In the genomic region with DNA sequence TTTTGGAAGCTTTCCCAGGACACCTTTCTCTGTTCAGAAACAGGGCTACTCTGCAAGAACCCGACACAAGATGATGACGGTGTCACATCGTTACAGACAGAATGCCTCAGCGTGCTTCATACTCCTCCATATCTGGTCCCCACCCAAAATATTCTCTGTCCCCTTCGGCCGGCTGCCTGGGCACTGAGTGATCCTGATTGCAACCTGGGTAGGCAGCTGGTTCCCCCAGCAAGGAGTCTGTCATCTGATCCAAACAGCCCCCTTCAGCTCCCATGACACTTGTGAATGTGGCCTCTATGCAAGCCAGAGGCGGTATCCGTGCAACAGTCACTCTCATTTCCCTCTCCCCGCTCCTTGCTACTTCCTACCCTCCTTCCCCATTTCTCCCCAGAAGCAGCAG, we compare ENCODE assay signal across 32 cellular contexts.
"Had no signal": no experiment of that assay in that cellular context is flagged by ENCODE, and none has a peak within 500 bp of the region (broad histone marks: within the 10 kb centered on the region; RNA-seq: fewer than 3 reads in every experiment).

No MANE protein-coding gene starts in this region.

- H3K4me1 ChIP-seq: adrenal gland, body of pancreas, esophagus muscularis mucosa, foreskin keratinocyte, gastrocnemius medialis, heart right ventricle had no signal

- H3K9me3 Mint-ChIP-seq: activated B cell treated with CpG ODN at 0.5 μM for 24 hours; activated naive CD4-positive, alpha-beta T cell treated with anti-CD3 and anti-CD28 coated beads for 36 hours; activated naive CD4-positive, alpha-beta T cell treated with anti-CD3 and anti-CD28 coated beads, Interleukin-2, amount 50 U/mL, for 24 hours; activated naive CD8-positive, alpha-beta T cell treated with anti-CD3 and anti-CD28 coated beads for 36 hours; activated naive CD8-positive, alpha-beta T cell treated with anti-CD3 and anti-CD28 coated beads, Interleukin-2, amount 50 U/mL, for 24 hours; activated T-helper 1 cell treated with anti-CD3 and anti-CD28 coated beads, Interleukin-12 subunit alpha, Interleukin-12 subunit beta, Interleukin-2, Interleukin-4 antibody, amounts not matched to agents 30 ng/mL and 10 ng/mL and 1 ng/mL, durations not matched to agents 14 hours and 24 hours and 36 hours; activated T-helper 2 cell treated with anti-CD3 and anti-CD28 coated beads, Interferon-gamma antibody, Interleukin-2, Interleukin-4, amounts not matched to agents 10 μg/mL and 5 μg/mL and 100 μg/mL, durations not matched to agents 14 hours and 24 hours and 36 hours; effector memory CD8-positive, alpha-beta T cell; T-cell; T-helper 1 cell treated with Interleukin-12 subunit alpha and Interleukin-12 subunit beta and Interleukin-4 antibody, amounts not matched to agents 30 μg/mL and 1 μg/mL, for 36 hours had no signal

- H3K4me1 Mint-ChIP-seq: activated B cell treated with CpG ODN at 0.5 μM for 24 hours; activated naive CD4-positive, alpha-beta T cell treated with anti-CD3 and anti-CD28 coated beads, Interleukin-2, amount 50 U/mL, for 24 hours; activated naive CD8-positive, alpha-beta T cell treated with anti-CD3 and anti-CD28 coated beads for 36 hours; activated naive CD8-positive, alpha-beta T cell treated with anti-CD3 and anti-CD28 coated beads, Interleukin-2, amount 50 U/mL, for 24 hours; T-cell had no signal

- H3K9me3 ChIP-seq: adrenal gland, body of pancreas, esophagus muscularis mucosa, gastrocnemius medialis, heart right ventricle had no signal

- H3K36me3 ChIP-seq: adrenal gland, esophagus muscularis mucosa, gastrocnemius medialis, heart right ventricle, WERI-Rb-1 had no signal

- H3K27ac Mint-ChIP-seq: activated B cell treated with CpG ODN at 0.5 μM for 24 hours; activated naive CD4-positive, alpha-beta T cell treated with anti-CD3 and anti-CD28 coated beads for 36 hours; activated naive CD4-positive, alpha-beta T cell treated with anti-CD3 and anti-CD28 coated beads, Interleukin-2, amount 50 U/mL, for 24 hours; activated naive CD8-positive, alpha-beta T cell treated with anti-CD3 and anti-CD28 coated beads for 36 hours; activated naive CD8-positive, alpha-beta T cell treated with anti-CD3 and anti-CD28 coated beads, Interleukin-2, amount 50 U/mL, for 24 hours; activated T-helper 1 cell treated with anti-CD3 and anti-CD28 coated beads, Interleukin-12 subunit alpha, Interleukin-12 subunit beta, Interleukin-2, Interleukin-4 antibody, amounts not matched to agents 30 ng/mL and 10 ng/mL and 1 ng/mL, durations not matched to agents 14 hours and 24 hours and 36 hours; activated T-helper 2 cell treated with anti-CD3 and anti-CD28 coated beads, Interferon-gamma antibody, Interleukin-2, Interleukin-4, amounts not matched to agents 10 μg/mL and 5 μg/mL and 100 μg/mL, durations not matched to agents 14 hours and 24 hours and 36 hours; effector memory CD8-positive, alpha-beta T cell; T-cell; T-helper 1 cell treated with Interleukin-12 subunit alpha and Interleukin-12 subunit beta and Interleukin-4 antibody, amounts not matched to agents 30 μg/mL and 1 μg/mL, for 36 hours had no signal

- H3K36me3 Mint-ChIP-seq: activated naive CD4-positive, alpha-beta T cell treated with anti-CD3 and anti-CD28 coated beads, Interleukin-2, amount 50 U/mL, for 24 hours; activated naive CD8-positive, alpha-beta T cell treated with anti-CD3 and anti-CD28 coated beads for 36 hours; T-cell had no signal

- DNase-seq: activated B cell treated with CpG ODN at 0.5 μM for 24 hours; activated CD4-positive, alpha-beta T cell treated with anti-CD3 and anti-CD28 coated beads for 48 hours; activated CD4-positive, alpha-beta T cell treated with anti-CD3 and anti-CD28 coated beads, Interleukin-2, amount 50 U/mL, for 1 hour; activated CD4-positive, alpha-beta T cell treated with anti-CD3 and anti-CD28 coated beads, Interleukin-2, amount 50 U/mL, for 48 hours; activated CD8-positive, alpha-beta memory T cell treated with anti-CD3 and anti-CD28 coated beads, Interleukin-2, amount 50 U/mL, for 4 hours; activated naive CD4-positive, alpha-beta T cell treated with anti-CD3 and anti-CD28 coated beads for 36 hours; activated naive CD8-positive, alpha-beta T cell treated with anti-CD3 and anti-CD28 coated beads for 36 hours; activated naive CD8-positive, alpha-beta T cell treated with anti-CD3 and anti-CD28 coated beads, Interleukin-2, amount 50 U/mL, for 24 hours; activated T-cell treated with anti-CD3 and anti-CD28 coated beads, Interleukin-2, amount 50 U/mL, for 1 hour; activated T-cell treated with anti-CD3 and anti-CD28 coated beads, Interleukin-2, amount 50 U/mL, for 48 hours; amygdala; aorta; body of pancreas; caudate nucleus; cortex of kidney; dermis blood vessel endothelial cell; effector CD4-positive, alpha-beta T cell; effector memory CD8-positive, alpha-beta T cell; erythroblast; foreskin keratinocyte; gastrocnemius medialis; glutamatergic neuron; heart right ventricle; T-cell; T-helper 9 cell; WERI-Rb-1 had no signal

- H3K4me3 Mint-ChIP-seq: activated B cell treated with CpG ODN at 0.5 μM for 24 hours; activated naive CD4-positive, alpha-beta T cell treated with anti-CD3 and anti-CD28 coated beads for 36 hours; activated naive CD4-positive, alpha-beta T cell treated with anti-CD3 and anti-CD28 coated beads, Interleukin-2, amount 50 U/mL, for 24 hours; activated naive CD8-positive, alpha-beta T cell treated with anti-CD3 and anti-CD28 coated beads for 36 hours; activated naive CD8-positive, alpha-beta T cell treated with anti-CD3 and anti-CD28 coated beads, Interleukin-2, amount 50 U/mL, for 24 hours; activated T-helper 1 cell treated with anti-CD3 and anti-CD28 coated beads, Interleukin-12 subunit alpha, Interleukin-12 subunit beta, Interleukin-2, Interleukin-4 antibody, amounts not matched to agents 30 ng/mL and 10 ng/mL and 1 ng/mL, durations not matched to agents 14 hours and 24 hours and 36 hours; effector memory CD8-positive, alpha-beta T cell; T-cell; T-helper 1 cell treated with Interleukin-12 subunit alpha and Interleukin-12 subunit beta and Interleukin-4 antibody, amounts not matched to agents 30 μg/mL and 1 μg/mL, for 36 hours had no signal

- H3K4me3 ChIP-seq: adrenal gland, body of pancreas, esophagus muscularis mucosa, gastrocnemius medialis, heart right ventricle had no signal

- H3K27ac ChIP-seq: adrenal gland, body of pancreas, esophagus muscularis mucosa, foreskin keratinocyte, gastrocnemius medialis, heart right ventricle, WERI-Rb-1 had no signal

- H3K27me3 ChIP-seq: body of pancreas, foreskin keratinocyte had no signal
